In the genomic region with DNA sequence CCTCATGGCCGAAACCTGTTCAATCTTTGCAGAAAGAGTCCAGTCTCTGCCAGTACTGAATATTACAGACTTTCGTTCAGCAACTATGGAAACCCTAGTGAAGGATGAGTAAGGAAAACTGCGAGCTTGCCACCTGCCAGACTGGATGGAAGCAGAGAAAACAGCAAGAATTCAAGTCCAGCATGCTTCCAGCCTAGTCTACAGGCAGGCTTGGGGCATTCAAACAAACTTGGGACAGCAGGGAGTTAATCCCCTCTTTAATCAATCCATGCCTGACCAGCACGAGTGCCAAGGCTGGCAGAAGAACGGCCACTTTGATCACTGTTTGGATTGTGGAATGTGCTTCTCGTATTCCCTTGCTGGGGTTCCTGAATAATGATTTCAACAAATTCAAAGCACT, we compare ENCODE assay signal across 21 cellular contexts.
DNase-seq lines count a peak whose midpoint lies in the region; ATAC-seq and TF ChIP-seq lines count a peak whose summit lies in the region.
"Had no signal": no experiment of that assay in that cellular context is flagged by ENCODE, and none has a peak within 500 bp of the region (broad histone marks: within the 10 kb centered on the region; RNA-seq: fewer than 3 reads in every experiment).

No MANE protein-coding gene starts in this region.

- H3K36me3 Mint-ChIP-seq in GM23338 (ENCODE audit: low read depth) = peaks cover 8% of the 10 kb centered on the region; the same call in 2 of the 3 replicates
- peaks cover 81% of the 10 kb centered on the region for H3K36me3 Mint-ChIP-seq in nephron (ENCODE audit: low read depth)

- no peaks in the 10 kb centered on the region for H4K20me1 ChIP-seq in GM23338 (replicated peaks; ENCODE audit: insufficient read depth)
- H4K20me1 ChIP-seq: BLaER1 had no signal

- 0 out of 2 replicates have a peak overlapping the region, but pooled peaks have one; percentile 36 for H3K27ac Mint-ChIP-seq in GM23338
- H3K27ac Mint-ChIP-seq in nephron = peak overlapping the region; percentile 41 to 59 (median 41)
- H3K27ac Mint-ChIP-seq: HFFc6 had no signal

- H3K4me1 Mint-ChIP-seq in GM23338 (no peaks in the 10 kb centered on the region), nephron (peaks cover 33% of the 10 kb centered on the region)

- DNase-seq in GM23338 (ENCODE audit: low spot score) (no peak), NCI-H82 treated with DMSO at 0.1 percent for 48 hours (lab: John Stamatoyannopoulos, UW; ENCODE audit: unreplicated experiment) (peak; percentile 9), Right ventricle myocardium superior (no peak), glomerular visceral epithelial cell (ENCODE audit: extremely low spot score) (no peak)
- DNase-seq: CD4-positive, alpha-beta memory T cell; HFFc6; IMR-90; NCI-H1417 treated with DMSO at 0.1 percent for 48 hours; NCI-H187 treated with DMSO at 0.1 percent for 48 hours; NCI-H226; NCI-H526 treated with DMSO at 0.1 percent for 48 hours; NK-92 treated with Interleukin-12 subunit alpha and Interleukin-12 subunit beta, amount 100 ng/mL, for 24 hours; Peyer's patch; SHP77; SK-N-SH had no signal

- H3K79me2 ChIP-seq in GM23338 (replicated peaks; ENCODE audit: insufficient read depth) = no peaks in the 10 kb centered on the region

- ATAC-seq in GM23338 (peak; percentile 37; the same call in 2 of the 3 replicates), HG03280 (IDR thresholded peaks at IDR 0.05; ENCODE audit: unreplicated experiment) (no peak), Right ventricle myocardium superior (ENCODE audit: poor library complexity) (no peak), HG03025 (IDR thresholded peaks at IDR 0.05; ENCODE audit: low FRiP score, unreplicated experiment) (no peak)
- ATAC-seq: A549 had no signal

- H3F3A ChIP-seq in GM23338 (replicated peaks; ENCODE audit: low read depth) = no peaks in the 10 kb centered on the region

- intact Hi-C loops in Right ventricle myocardium superior (cut with DNase I) = no loop called here

- no peaks in the 10 kb centered on the region for H3K9me3 Mint-ChIP-seq in GM23338
- H3K9me3 Mint-ChIP-seq in nephron = no peaks in the 10 kb centered on the region
- H3K9me3 Mint-ChIP-seq: CD4-positive, alpha-beta memory T cell; HFFc6 had no signal

- no peaks in the 10 kb centered on the region for H3K4me1 ChIP-seq in GM23338 (ENCODE audit: insufficient read depth)
- H3K4me1 ChIP-seq: A549, BLaER1, Peyer's patch had no signal

- no peak overlapping the region for H3K4me3 ChIP-seq in GM23338
- H3K4me3 ChIP-seq: A549, BLaER1, Peyer's patch had no signal

- H3K27ac ChIP-seq in GM23338 (ENCODE audit: low read depth) (no peak overlapping the region), cingulate gyrus (ENCODE audit: low read depth, low read length) (peak overlapping the region; percentile 31)
- H3K27ac ChIP-seq: A549, BLaER1, Peyer's patch had no signal

- H2AFZ ChIP-seq in GM23338 = no peak overlapping the region

- TF ChIP-seq CTCF in GM23338 (conservative IDR thresholded peaks at IDR 0.05; ENCODE audit: low read depth in 2 of 2) (no peak), nephron (IDR thresholded peaks at IDR 0.05; ENCODE audit: unreplicated experiment in 3 of 3) (no peak)

- H3K27me3 Mint-ChIP-seq in GM23338 (ENCODE audit: insufficient read depth, low read depth, poor library complexity) (no peaks in the 10 kb centered on the region), nephron (ENCODE audit: low read depth) (no peaks in the 10 kb centered on the region)
- H3K27me3 Mint-ChIP-seq: CD4-positive, alpha-beta memory T cell had no signal

- no peak overlapping the region for H3K4me2 ChIP-seq in GM23338
- H3K4me2 ChIP-seq: A549, BLaER1, SK-N-SH had no signal

- H3K4me3 Mint-ChIP-seq in GM23338 (no peak overlapping the region), nephron (no peak overlapping the region)
- H3K4me3 Mint-ChIP-seq: CD4-positive, alpha-beta memory T cell; HFFc6 had no signal

- H3K27me3 ChIP-seq in GM23338 (ENCODE audit: insufficient read depth) = no peaks in the 10 kb centered on the region
- H3K27me3 ChIP-seq: BLaER1, Peyer's patch had no signal

- 0 out of 2 replicates have a peak, but pooled peaks cover 8% of the 10 kb centered on the region for H3K36me3 ChIP-seq in GM23338 (ENCODE audit: insufficient read depth)
- H3K36me3 ChIP-seq: BLaER1, Peyer's patch had no signal

- no peaks in the 10 kb centered on the region for H3K9me2 ChIP-seq in GM23338 (ENCODE audit: insufficient read depth)
- H3K9me2 ChIP-seq: SK-N-SH had no signal

TF ChIP-seq in GM23338, 12 proteins besides CTCF, POLR2A, EP300 and RAD21:
- TF ChIP-seq STAT1 (IDR thresholded peaks at IDR 0.05; ENCODE audit: unreplicated experiment) = no peak
- TF ChIP-seq, protein P1, sequence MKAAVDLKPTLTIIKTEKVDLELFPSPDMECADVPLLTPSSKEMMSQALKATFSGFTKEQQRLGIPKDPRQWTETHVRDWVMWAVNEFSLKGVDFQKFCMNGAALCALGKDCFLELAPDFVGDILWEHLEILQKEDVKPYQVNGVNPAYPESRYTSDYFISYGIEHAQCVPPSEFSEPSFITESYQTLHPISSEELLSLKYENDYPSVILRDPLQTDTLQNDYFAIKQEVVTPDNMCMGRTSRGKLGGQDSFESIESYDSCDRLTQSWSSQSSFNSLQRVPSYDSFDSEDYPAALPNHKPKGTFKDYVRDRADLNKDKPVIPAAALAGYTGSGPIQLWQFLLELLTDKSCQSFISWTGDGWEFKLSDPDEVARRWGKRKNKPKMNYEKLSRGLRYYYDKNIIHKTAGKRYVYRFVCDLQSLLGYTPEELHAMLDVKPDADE (IDR thresholded peaks at IDR 0.05) = no peak
- TF ChIP-seq EZH2phosphoT487 (IDR thresholded peaks at IDR 0.05; ENCODE audit: unreplicated experiment) = no peak
- TF ChIP-seq ZNF114 (CRISPR knock-in tag; IDR thresholded peaks at IDR 0.05) = no peak
- TF ChIP-seq, protein P2, sequence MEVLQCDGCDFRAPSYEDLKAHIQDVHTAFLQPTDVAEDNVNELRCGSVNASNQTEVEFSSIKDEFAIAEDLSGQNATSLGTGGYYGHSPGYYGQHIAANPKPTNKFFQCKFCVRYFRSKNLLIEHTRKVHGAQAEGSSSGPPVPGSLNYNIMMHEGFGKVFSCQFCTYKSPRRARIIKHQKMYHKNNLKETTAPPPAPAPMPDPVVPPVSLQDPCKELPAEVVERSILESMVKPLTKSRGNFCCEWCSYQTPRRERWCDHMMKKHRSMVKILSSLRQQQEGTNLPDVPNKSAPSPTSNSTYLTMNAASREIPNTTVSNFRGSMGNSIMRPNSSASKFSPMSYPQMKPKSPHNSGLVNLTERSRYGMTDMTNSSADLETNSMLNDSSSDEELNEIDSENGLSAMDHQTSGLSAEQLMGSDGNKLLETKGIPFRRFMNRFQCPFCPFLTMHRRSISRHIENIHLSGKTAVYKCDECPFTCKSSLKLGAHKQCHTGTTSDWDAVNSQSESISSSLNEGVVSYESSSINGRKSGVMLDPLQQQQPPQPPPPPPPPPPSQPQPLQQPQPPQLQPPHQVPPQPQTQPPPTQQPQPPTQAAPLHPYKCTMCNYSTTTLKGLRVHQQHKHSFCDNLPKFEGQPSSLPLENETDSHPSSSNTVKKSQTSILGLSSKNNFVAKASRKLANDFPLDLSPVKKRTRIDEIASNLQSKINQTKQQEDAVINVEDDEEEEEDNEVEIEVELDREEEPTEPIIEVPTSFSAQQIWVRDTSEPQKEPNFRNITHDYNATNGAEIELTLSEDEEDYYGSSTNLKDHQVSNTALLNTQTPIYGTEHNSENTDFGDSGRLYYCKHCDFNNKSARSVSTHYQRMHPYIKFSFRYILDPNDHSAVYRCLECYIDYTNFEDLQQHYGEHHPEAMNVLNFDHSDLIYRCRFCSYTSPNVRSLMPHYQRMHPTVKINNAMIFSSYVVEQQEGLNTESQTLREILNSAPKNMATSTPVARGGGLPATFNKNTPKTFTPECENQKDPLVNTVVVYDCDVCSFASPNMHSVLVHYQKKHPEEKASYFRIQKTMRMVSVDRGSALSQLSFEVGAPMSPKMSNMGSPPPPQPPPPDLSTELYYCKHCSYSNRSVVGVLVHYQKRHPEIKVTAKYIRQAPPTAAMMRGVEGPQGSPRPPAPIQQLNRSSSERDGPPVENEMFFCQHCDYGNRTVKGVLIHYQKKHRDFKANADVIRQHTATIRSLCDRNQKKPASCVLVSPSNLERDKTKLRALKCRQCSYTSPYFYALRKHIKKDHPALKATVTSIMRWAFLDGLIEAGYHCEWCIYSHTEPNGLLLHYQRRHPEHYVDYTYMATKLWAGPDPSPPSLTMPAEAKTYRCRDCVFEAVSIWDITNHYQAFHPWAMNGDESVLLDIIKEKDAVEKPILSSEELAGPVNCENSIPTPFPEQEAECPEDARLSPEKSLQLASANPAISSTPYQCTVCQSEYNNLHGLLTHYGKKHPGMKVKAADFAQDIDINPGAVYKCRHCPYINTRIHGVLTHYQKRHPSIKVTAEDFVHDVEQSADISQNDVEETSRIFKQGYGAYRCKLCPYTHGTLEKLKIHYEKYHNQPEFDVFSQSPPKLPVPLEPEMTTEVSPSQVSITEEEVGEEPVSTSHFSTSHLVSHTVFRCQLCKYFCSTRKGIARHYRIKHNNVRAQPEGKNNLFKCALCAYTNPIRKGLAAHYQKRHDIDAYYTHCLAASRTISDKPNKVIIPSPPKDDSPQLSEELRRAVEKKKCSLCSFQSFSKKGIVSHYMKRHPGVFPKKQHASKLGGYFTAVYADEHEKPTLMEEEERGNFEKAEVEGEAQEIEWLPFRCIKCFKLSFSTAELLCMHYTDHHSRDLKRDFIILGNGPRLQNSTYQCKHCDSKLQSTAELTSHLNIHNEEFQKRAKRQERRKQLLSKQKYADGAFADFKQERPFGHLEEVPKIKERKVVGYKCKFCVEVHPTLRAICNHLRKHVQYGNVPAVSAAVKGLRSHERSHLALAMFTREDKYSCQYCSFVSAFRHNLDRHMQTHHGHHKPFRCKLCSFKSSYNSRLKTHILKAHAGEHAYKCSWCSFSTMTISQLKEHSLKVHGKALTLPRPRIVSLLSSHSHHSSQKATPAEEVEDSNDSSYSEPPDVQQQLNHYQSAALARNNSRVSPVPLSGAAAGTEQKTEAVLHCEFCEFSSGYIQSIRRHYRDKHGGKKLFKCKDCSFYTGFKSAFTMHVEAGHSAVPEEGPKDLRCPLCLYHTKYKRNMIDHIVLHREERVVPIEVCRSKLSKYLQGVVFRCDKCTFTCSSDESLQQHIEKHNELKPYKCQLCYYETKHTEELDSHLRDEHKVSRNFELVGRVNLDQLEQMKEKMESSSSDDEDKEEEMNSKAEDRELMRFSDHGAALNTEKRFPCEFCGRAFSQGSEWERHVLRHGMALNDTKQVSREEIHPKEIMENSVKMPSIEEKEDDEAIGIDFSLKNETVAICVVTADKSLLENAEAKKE (CRISPR knock-in tag; IDR thresholded peaks at IDR 0.05) = no peak
- no peak for TF ChIP-seq ZNF331 (CRISPR knock-in tag; IDR thresholded peaks at IDR 0.05; ENCODE audit: low read depth)
- no peak for TF ChIP-seq NANOG (IDR thresholded peaks at IDR 0.05; ENCODE audit: borderline replicate concordance)
- TF ChIP-seq CREB1 (CRISPR knock-in tag; IDR thresholded peaks at IDR 0.05; ENCODE audit: low read depth) = no peak
- TF ChIP-seq EZH2 (IDR thresholded peaks at IDR 0.05; ENCODE audit: low read depth, unreplicated experiment) = no peak
- no peak for TF ChIP-seq JUNB (IDR thresholded peaks at IDR 0.05; ENCODE audit: unreplicated experiment)
- TF ChIP-seq POLR2AphosphoS5 (IDR thresholded peaks at IDR 0.05; ENCODE audit: low read depth) = no peak
TF ChIP-seq in GM23338: peak in this region for 0.
